Comparison of ENCODE assay signal across 23 cellular contexts in the genomic region with DNA sequence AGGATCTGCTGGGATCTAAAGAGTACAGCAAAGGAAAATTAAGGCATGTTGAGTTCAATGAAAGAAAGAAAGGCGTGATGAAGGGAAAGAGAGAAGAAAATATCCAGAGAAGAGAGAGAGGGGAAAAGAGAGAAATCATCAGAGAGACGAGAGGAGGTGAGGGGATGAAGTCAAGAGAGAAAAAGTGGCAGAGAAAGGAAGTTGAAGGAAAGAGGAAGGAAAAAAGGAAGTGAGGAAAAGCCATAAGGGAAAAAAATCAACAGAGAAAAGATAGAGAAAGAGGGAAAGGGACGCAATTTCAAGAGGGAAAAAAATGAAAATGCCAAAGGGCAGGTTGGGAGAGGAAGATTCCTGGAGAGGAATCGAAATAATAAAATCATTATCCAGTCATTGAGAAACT.
"Had no signal": no experiment of that assay in that cellular context is flagged by ENCODE, and none has a peak within 500 bp of the region (broad histone marks: within the 10 kb centered on the region; RNA-seq: fewer than 3 reads in every experiment).

No MANE protein-coding gene starts in this region.

- H3K4me3 Mint-ChIP-seq: activated naive CD4-positive, alpha-beta T cell treated with anti-CD3 and anti-CD28 coated beads, Interleukin-2, amount 50 U/mL, for 24 hours; activated naive CD8-positive, alpha-beta T cell treated with anti-CD3 and anti-CD28 coated beads, Interleukin-2, amount 50 U/mL, for 24 hours; central memory CD8-positive, alpha-beta T cell; natural killer cell treated with Interleukin-12 subunit alpha and Interleukin-12 subunit beta and Interleukin-15 and Interleukin-18, amount 100 ng/mL, for 72 hours had no signal

- H3K9me3 ChIP-seq: gastrocnemius medialis, left lung, lower lobe of right lung, pancreas, psoas muscle, spleen, testis, transverse colon had no signal

- H3K27me3 ChIP-seq: gastrocnemius medialis, left lung, pancreas, testis, transverse colon had no signal

- DNase-seq: activated CD4-positive, alpha-beta T cell treated with anti-CD3 and anti-CD28 coated beads for 4 hours; activated CD4-positive, alpha-beta T cell treated with anti-CD3 and anti-CD28 coated beads, Interleukin-2, amount 50 U/mL, for 48 hours; activated CD4-positive, CD25-positive, alpha-beta regulatory T cell; activated CD8-positive, alpha-beta memory T cell treated with anti-CD3 and anti-CD28 coated beads for 24 hours; activated gamma-delta T cell treated with Interleukin-2 at 50 U/mL for 16 hours; activated naive CD8-positive, alpha-beta T cell treated with anti-CD3 and anti-CD28 coated beads, Interleukin-2, amount 50 U/mL, for 24 hours; amygdala; effector CD8-positive, alpha-beta T cell; erythroblast; gastrocnemius medialis; glutamatergic neuron; left lung; lower lobe of right lung; mesendoderm; pancreas; psoas muscle; spleen; stimulated activated naive CD8-positive, alpha-beta T cell treated with anti-CD3 and anti-CD28 coated beads, Interleukin-15, Interleukin-2, amounts not matched to agents 100 U/mL and 50 U/mL, for 24 hours; testis; transverse colon had no signal

- H3K4me3 ChIP-seq: gastrocnemius medialis, left lung, lower lobe of right lung, pancreas, psoas muscle, spleen, testis, transverse colon had no signal

- H3K9me3 Mint-ChIP-seq: activated naive CD4-positive, alpha-beta T cell treated with anti-CD3 and anti-CD28 coated beads, Interleukin-2, amount 50 U/mL, for 24 hours; activated naive CD8-positive, alpha-beta T cell treated with anti-CD3 and anti-CD28 coated beads, Interleukin-2, amount 50 U/mL, for 24 hours; central memory CD8-positive, alpha-beta T cell; natural killer cell treated with Interleukin-12 subunit alpha and Interleukin-12 subunit beta and Interleukin-15 and Interleukin-18, amount 100 ng/mL, for 72 hours had no signal

- H3K36me3 ChIP-seq: gastrocnemius medialis, left lung, lower lobe of right lung, pancreas, spleen, transverse colon had no signal

- H3K4me1 ChIP-seq: gastrocnemius medialis, left lung, pancreas, psoas muscle, testis, transverse colon had no signal

- H3K27ac ChIP-seq: gastrocnemius medialis, left lung, lower lobe of right lung, pancreas, psoas muscle, spleen, testis, transverse colon had no signal

- H3K27ac Mint-ChIP-seq: activated naive CD4-positive, alpha-beta T cell treated with anti-CD3 and anti-CD28 coated beads, Interleukin-2, amount 50 U/mL, for 24 hours; activated naive CD8-positive, alpha-beta T cell treated with anti-CD3 and anti-CD28 coated beads, Interleukin-2, amount 50 U/mL, for 24 hours; natural killer cell treated with Interleukin-12 subunit alpha and Interleukin-12 subunit beta and Interleukin-15 and Interleukin-18, amount 100 ng/mL, for 72 hours had no signal

- ATAC-seq: activated naive CD8-positive, alpha-beta T cell treated with anti-CD3 and anti-CD28 coated beads, Interleukin-2, amount 50 U/mL, for 24 hours; gastrocnemius medialis; left lung; lower lobe of right lung; natural killer cell treated with Interleukin-12 subunit alpha and Interleukin-12 subunit beta and Interleukin-15 and Interleukin-18, amount 100 ng/mL, for 72 hours; pancreas; psoas muscle; stimulated activated naive CD8-positive, alpha-beta T cell treated with anti-CD3 and anti-CD28 coated beads, Interleukin-15, Interleukin-2, amounts not matched to agents 100 U/mL and 50 U/mL, for 24 hours had no signal

- H3K4me1 Mint-ChIP-seq: activated naive CD4-positive, alpha-beta T cell treated with anti-CD3 and anti-CD28 coated beads, Interleukin-2, amount 50 U/mL, for 24 hours; central memory CD8-positive, alpha-beta T cell had no signal

- H3K36me3 Mint-ChIP-seq: activated naive CD4-positive, alpha-beta T cell treated with anti-CD3 and anti-CD28 coated beads, Interleukin-2, amount 50 U/mL, for 24 hours; natural killer cell treated with Interleukin-12 subunit alpha and Interleukin-12 subunit beta and Interleukin-15 and Interleukin-18, amount 100 ng/mL, for 72 hours had no signal
